In the genomic region with DNA sequence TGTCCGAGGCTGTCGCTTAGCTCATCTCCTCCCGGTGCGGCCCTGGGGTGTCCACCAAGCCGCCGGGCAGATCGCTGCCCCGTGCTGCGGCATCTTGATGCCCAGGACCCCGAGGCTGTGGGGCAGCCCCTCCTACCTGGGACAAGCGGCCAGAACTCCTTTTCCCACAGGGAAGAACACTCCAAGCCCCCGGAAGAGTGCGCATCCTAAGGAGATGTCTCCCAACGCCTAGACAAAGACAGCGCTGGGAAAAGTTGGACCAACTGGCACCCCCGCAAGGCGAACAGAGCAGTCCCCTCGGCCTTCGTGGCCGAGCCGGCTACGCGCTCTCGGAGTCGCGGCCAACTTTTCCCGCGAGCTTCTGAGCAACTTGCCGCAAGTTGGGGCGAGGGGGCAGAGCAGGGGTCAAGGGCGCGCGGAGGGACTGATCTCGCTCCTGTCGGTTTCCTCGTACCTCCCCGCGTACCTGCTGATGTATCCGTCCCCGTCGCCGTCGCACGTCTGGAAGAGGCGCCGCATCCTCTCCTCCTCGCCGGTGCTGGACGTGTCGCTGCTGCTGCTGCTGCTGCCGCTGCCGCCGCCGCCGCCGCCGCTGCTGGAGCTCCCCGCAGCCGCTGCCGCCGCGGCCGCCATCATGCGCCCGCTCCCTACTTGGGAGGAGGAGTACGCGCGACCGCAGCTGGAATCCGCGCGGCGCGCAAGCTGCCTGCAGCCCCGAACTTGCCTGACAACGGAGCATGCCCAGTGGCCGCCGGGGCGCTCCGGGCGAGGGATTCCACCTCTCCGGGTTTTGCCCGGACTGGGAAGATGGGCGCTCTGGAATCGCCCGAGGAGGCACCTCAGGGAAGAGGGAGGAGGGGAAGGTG, we compare ENCODE assay signal across 7 cellular contexts. TPM values are rescaled to one million over a fixed set of nuclear protein-coding genes. Genes with fewer than 3 reads are reported as not detected.
DNase-seq lines count a peak whose midpoint lies in the region; TF ChIP-seq lines count a peak whose summit lies in the region.

TSS of gene MCC (minus strand) at position 675 of the 866 bp plus-strand sequence.

- peaks cover 9% of the 10 kb centered on the region for H3K9me3 ChIP-seq in WERI-Rb-1 (ENCODE audit: severe bottlenecking)

- intact Hi-C loops in dorsolateral prefrontal cortex (cut with DNase I): no loop called here

- H3K27ac ChIP-seq in WERI-Rb-1: peak within 1 kb of the TSS; percentile 66
- H3K27ac ChIP-seq in dorsolateral prefrontal cortex: peak within 1 kb of the TSS in 1 of 59 donors; percentile 18

- H3K27me3 ChIP-seq in WERI-Rb-1 (ENCODE audit: insufficient read depth, low read depth, severe bottlenecking) (no peaks in the 10 kb centered on the region), dorsolateral prefrontal cortex (peaks cover 0 to 17% (median 0%) of the 10 kb centered on the region in 45 donors)

- DNase-seq in GM13977 (ENCODE audit: low spot score): peak; percentile 54
- DNase-seq in NCI-H1092 (lab: John Stamatoyannopoulos, UW): peak; percentile 37
- peak; percentile 96 for DNase-seq in WERI-Rb-1
- peak; percentile 23 to 80 (median 67) for DNase-seq in dorsolateral prefrontal cortex
- DNase-seq in left kidney (ENCODE audit: low read depth, low spot score): peak; percentile 96
- peak; percentile 32 for DNase-seq in stimulated activated CD4-positive, alpha-beta T cell treated with anti-CD3 and anti-CD28 coated beads, Interleukin-12 subunit alpha, Interleukin-12 subunit beta, amount 100 ng/mL, for 4 hours
- no peak for DNase-seq in effector CD8-positive, alpha-beta T cell (lab: John Stamatoyannopoulos, UW)

- no peaks in the 10 kb centered on the region for H3K36me3 ChIP-seq in WERI-Rb-1

- in situ Hi-C loops in GM13977 (cut with MboI; ENCODE audit: low pct_unique_long_range_greater_than_20kb, low sequenced_read_pairs, unreplicated experiment): no loop called here

- no peak for TF ChIP-seq CTCF in GM13977 (IDR thresholded peaks at IDR 0.05; ENCODE audit: extremely low read depth, insufficient read depth, missing control alignments)
- TF ChIP-seq CTCF in WERI-Rb-1 (IDR thresholded peaks at IDR 0.05; ENCODE audit: low read depth, low read length): no peak
- no peak for TF ChIP-seq CTCF in dorsolateral prefrontal cortex (IDR thresholded peaks at IDR 0.05 in 54 of 56, conservative IDR thresholded peaks at IDR 0.05 in 2 of 56; ENCODE audit: low read depth in 1 of 56, partially characterized antibody in 56 of 56)

- H3K4me3 ChIP-seq in WERI-Rb-1 (ENCODE audit: low read depth, low read length): peak within 1 kb of the TSS; percentile 65
- peak within 1 kb of the TSS; percentile 35 to 79 (median 64) for H3K4me3 ChIP-seq in dorsolateral prefrontal cortex

RNA-seq across cellular contexts. Expression of gene MCC, which starts in this region (rescaled TPM):
- 10 to 100 TPM; 12.6 to 71.6 (median 21.7) TPM for total RNA-seq in dorsolateral prefrontal cortex
